1 cellular context compared by ENCODE assay signal in the genomic region with DNA sequence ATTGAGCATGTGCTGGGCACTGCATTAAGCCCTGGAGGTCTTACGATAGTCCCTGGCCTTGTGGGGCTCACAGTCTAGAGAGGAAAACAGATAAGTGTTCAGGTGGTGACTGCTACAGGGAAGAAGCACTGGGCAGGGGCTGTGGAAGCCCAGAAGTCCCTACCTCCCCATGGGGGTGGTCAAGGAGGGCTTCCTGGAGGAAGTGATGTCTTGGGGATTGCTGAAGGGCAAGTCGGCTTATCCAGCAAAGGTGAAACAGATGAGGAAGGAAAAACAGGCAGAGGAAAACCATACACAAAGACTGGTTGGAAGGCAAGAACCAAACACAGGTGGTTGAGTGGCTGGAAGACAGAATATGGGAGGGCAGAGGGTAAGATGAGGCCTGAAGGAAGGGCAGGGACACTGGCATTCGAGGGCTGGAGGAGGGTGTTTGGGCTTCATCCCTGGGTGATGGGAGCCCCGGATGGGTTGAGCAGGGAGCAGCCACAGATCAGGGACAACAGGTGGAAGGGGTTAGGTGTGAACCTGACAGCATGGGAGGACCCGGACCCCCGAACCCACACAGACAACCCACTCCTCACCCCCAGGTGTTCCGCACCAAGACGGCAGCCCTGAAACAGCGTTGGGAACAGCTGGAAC.
TF ChIP-seq lines count a peak whose summit lies in the region.

No MANE protein-coding gene starts in this region.

TF ChIP-seq in HepG2, 621 proteins besides CTCF, POLR2A, EP300 and RAD21:
- TF ChIP-seq ZSCAN25 (CRISPR knock-in tag; IDR thresholded peaks at IDR 0.05) = no peak
- TF ChIP-seq, protein P1, sequence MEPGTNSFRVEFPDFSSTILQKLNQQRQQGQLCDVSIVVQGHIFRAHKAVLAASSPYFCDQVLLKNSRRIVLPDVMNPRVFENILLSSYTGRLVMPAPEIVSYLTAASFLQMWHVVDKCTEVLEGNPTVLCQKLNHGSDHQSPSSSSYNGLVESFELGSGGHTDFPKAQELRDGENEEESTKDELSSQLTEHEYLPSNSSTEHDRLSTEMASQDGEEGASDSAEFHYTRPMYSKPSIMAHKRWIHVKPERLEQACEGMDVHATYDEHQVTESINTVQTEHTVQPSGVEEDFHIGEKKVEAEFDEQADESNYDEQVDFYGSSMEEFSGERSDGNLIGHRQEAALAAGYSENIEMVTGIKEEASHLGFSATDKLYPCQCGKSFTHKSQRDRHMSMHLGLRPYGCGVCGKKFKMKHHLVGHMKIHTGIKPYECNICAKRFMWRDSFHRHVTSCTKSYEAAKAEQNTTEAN (CRISPR knock-in tag; conservative IDR thresholded peaks at IDR 0.05) = no peak
- no peak for TF ChIP-seq ZNF839 (CRISPR knock-in tag; IDR thresholded peaks at IDR 0.05; ENCODE audit: borderline replicate concordance)
- no peak for TF ChIP-seq ZC3H13 (CRISPR knock-in tag; IDR thresholded peaks at IDR 0.05)
- no peak for TF ChIP-seq NCOA5 (CRISPR knock-in tag; IDR thresholded peaks at IDR 0.05)
- TF ChIP-seq SP1 (IDR thresholded peaks at IDR 0.05) = no peak
- TF ChIP-seq SP1 (CRISPR knock-in tag; IDR thresholded peaks at IDR 0.05) = no peak
- no peak for TF ChIP-seq ZNF180 (CRISPR knock-in tag; IDR thresholded peaks at IDR 0.05; ENCODE audit: borderline replicate concordance, low read depth)
- TF ChIP-seq, protein P2, sequence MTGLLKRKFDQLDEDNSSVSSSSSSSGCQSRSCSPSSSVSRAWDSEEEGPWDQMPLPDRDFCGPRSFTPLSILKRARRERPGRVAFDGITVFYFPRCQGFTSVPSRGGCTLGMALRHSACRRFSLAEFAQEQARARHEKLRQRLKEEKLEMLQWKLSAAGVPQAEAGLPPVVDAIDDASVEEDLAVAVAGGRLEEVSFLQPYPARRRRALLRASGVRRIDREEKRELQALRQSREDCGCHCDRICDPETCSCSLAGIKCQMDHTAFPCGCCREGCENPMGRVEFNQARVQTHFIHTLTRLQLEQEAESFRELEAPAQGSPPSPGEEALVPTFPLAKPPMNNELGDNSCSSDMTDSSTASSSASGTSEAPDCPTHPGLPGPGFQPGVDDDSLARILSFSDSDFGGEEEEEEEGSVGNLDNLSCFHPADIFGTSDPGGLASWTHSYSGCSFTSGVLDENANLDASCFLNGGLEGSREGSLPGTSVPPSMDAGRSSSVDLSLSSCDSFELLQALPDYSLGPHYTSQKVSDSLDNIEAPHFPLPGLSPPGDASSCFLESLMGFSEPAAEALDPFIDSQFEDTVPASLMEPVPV (CRISPR knock-in tag; IDR thresholded peaks at IDR 0.05) = no peak
- TF ChIP-seq, protein P3, sequence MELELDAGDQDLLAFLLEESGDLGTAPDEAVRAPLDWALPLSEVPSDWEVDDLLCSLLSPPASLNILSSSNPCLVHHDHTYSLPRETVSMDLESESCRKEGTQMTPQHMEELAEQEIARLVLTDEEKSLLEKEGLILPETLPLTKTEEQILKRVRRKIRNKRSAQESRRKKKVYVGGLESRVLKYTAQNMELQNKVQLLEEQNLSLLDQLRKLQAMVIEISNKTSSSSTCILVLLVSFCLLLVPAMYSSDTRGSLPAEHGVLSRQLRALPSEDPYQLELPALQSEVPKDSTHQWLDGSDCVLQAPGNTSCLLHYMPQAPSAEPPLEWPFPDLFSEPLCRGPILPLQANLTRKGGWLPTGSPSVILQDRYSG (CRISPR knock-in tag; IDR thresholded peaks at IDR 0.05) = no peak
- no peak for TF ChIP-seq ZNF879 (CRISPR knock-in tag; IDR thresholded peaks at IDR 0.05)
- TF ChIP-seq NFATC3 (CRISPR knock-in tag; IDR thresholded peaks at IDR 0.05) = no peak
- no peak for TF ChIP-seq NR2F1 (CRISPR knock-in tag; IDR thresholded peaks at IDR 0.05)
- no peak for TF ChIP-seq HNRNPLL (IDR thresholded peaks at IDR 0.05; ENCODE audit: low read depth, low read length, poor library complexity, severe bottlenecking)
- no peak for TF ChIP-seq ZNF3 (CRISPR knock-in tag; IDR thresholded peaks at IDR 0.05)
- no peak for TF ChIP-seq HHEX (CRISPR knock-in tag; IDR thresholded peaks at IDR 0.05)
- TF ChIP-seq, protein P4, sequence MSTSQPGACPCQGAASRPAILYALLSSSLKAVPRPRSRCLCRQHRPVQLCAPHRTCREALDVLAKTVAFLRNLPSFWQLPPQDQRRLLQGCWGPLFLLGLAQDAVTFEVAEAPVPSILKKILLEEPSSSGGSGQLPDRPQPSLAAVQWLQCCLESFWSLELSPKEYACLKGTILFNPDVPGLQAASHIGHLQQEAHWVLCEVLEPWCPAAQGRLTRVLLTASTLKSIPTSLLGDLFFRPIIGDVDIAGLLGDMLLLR (CRISPR knock-in tag; IDR thresholded peaks at IDR 0.05) = no peak
- TF ChIP-seq, protein P5, sequence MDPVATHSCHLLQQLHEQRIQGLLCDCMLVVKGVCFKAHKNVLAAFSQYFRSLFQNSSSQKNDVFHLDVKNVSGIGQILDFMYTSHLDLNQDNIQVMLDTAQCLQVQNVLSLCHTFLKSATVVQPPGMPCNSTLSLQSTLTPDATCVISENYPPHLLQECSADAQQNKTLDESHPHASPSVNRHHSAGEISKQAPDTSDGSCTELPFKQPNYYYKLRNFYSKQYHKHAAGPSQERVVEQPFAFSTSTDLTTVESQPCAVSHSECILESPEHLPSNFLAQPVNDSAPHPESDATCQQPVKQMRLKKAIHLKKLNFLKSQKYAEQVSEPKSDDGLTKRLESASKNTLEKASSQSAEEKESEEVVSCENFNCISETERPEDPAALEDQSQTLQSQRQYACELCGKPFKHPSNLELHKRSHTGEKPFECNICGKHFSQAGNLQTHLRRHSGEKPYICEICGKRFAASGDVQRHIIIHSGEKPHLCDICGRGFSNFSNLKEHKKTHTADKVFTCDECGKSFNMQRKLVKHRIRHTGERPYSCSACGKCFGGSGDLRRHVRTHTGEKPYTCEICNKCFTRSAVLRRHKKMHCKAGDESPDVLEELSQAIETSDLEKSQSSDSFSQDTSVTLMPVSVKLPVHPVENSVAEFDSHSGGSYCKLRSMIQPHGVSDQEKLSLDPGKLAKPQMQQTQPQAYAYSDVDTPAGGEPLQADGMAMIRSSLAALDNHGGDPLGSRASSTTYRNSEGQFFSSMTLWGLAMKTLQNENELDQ (CRISPR knock-in tag; IDR thresholded peaks at IDR 0.05; ENCODE audit: borderline replicate concordance) = no peak
- TF ChIP-seq ZNF224 (CRISPR knock-in tag; IDR thresholded peaks at IDR 0.05) = no peak
- TF ChIP-seq, protein P6, sequence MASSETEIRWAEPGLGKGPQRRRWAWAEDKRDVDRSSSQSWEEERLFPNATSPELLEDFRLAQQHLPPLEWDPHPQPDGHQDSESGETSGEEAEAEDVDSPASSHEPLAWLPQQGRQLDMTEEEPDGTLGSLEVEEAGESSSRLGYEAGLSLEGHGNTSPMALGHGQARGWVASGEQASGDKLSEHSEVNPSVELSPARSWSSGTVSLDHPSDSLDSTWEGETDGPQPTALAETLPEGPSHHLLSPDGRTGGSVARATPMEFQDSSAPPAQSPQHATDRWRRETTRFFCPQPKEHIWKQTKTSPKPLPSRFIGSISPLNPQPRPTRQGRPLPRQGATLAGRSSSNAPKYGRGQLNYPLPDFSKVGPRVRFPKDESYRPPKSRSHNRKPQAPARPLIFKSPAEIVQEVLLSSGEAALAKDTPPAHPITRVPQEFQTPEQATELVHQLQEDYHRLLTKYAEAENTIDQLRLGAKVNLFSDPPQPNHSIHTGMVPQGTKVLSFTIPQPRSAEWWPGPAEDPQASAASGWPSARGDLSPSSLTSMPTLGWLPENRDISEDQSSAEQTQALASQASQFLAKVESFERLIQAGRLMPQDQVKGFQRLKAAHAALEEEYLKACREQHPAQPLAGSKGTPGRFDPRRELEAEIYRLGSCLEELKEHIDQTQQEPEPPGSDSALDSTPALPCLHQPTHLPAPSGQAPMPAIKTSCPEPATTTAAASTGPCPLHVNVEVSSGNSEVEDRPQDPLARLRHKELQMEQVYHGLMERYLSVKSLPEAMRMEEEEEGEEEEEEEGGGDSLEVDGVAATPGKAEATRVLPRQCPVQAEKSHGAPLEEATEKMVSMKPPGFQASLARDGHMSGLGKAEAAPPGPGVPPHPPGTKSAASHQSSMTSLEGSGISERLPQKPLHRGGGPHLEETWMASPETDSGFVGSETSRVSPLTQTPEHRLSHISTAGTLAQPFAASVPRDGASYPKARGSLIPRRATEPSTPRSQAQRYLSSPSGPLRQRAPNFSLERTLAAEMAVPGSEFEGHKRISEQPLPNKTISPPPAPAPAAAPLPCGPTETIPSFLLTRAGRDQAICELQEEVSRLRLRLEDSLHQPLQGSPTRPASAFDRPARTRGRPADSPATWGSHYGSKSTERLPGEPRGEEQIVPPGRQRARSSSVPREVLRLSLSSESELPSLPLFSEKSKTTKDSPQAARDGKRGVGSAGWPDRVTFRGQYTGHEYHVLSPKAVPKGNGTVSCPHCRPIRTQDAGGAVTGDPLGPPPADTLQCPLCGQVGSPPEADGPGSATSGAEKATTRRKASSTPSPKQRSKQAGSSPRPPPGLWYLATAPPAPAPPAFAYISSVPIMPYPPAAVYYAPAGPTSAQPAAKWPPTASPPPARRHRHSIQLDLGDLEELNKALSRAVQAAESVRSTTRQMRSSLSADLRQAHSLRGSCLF (CRISPR knock-in tag; IDR thresholded peaks at IDR 0.05; ENCODE audit: borderline replicate concordance) = no peak
- TF ChIP-seq, protein P7, sequence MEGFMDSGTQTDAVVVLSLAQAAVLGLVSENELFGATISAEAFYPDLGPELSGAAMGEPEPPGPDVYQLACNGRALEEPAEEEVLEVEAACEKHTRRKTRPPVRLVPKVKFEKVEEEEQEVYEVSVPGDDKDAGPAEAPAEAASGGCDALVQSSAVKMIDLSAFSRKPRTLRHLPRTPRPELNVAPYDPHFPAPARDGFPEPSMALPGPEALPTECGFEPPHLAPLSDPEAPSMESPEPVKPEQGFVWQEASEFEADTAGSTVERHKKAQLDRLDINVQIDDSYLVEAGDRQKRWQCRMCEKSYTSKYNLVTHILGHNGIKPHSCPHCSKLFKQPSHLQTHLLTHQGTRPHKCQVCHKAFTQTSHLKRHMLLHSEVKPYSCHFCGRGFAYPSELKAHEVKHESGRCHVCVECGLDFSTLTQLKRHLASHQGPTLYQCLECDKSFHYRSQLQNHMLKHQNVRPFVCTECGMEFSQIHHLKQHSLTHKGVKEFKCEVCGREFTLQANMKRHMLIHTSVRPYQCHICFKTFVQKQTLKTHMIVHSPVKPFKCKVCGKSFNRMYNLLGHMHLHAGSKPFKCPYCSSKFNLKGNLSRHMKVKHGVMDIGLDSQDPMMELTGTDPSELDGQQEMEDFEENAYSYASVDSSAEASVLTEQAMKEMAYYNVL (CRISPR knock-in tag; IDR thresholded peaks at IDR 0.05; ENCODE audit: borderline replicate concordance) = no peak
